In genomic region chr13:36151591-36151990, GRCh38 we compare ENCODE assay signal across 24 cellular contexts. TPM values are rescaled to one million over a fixed set of nuclear protein-coding genes. Genes with fewer than 3 reads are reported as not detected.
"Had no signal": no experiment of that assay in that cellular context is flagged by ENCODE, and none has a peak within 500 bp of the region (broad histone marks: within the 10 kb centered on the region; RNA-seq: fewer than 3 reads in every experiment).

No MANE protein-coding gene starts in this region.

- H3K36me3 Mint-ChIP-seq: naive thymus-derived CD8-positive, alpha-beta T cell; stimulated activated memory B cell treated with anti-CD40 and anti-IgM and Interleukin-4, amounts not matched to agents 10 μg/mL and 1 μg/mL and 100 μg/mL, for 72 hours had no signal

- H3K36me3 ChIP-seq: gastrocnemius medialis, heart left ventricle, left lung, prostate gland, right atrium auricular region, spleen, tibial artery, upper lobe of left lung had no signal

- H3K9me3 ChIP-seq: gastrocnemius medialis, mucosa of descending colon, prostate gland, testis, tibial artery, upper lobe of left lung had no signal

- H3K27ac ChIP-seq: dorsolateral prefrontal cortex, gastrocnemius medialis, heart left ventricle, hepatocyte, left lung, prostate gland, right atrium auricular region, spleen, testis, tibial artery, upper lobe of left lung had no signal

- H3K4me3 Mint-ChIP-seq: mesothelial cell of epicardium; naive thymus-derived CD8-positive, alpha-beta T cell; nephron progenitor cell; stimulated activated memory B cell treated with anti-CD40 and anti-IgM and Interleukin-4, amounts not matched to agents 10 μg/mL and 1 μg/mL and 100 μg/mL, for 72 hours had no signal

- H3K4me3 ChIP-seq: dorsolateral prefrontal cortex, gastrocnemius medialis, heart left ventricle, hepatocyte, left lung, mucosa of descending colon, prostate gland, right atrium auricular region, spleen, testis, tibial artery, upper lobe of left lung had no signal

- DNase-seq: dorsolateral prefrontal cortex; effector CD4-positive, alpha-beta T cell; foreskin fibroblast; gastrocnemius medialis; heart left ventricle; left cardiac atrium; left lung; mesenchymal stem cell; mucosa of descending colon; naive thymus-derived CD8-positive, alpha-beta T cell; nephron progenitor cell; nucleus accumbens; spleen; stimulated activated CD4-positive, alpha-beta T cell treated with anti-CD3 and anti-CD28 coated beads, Interleukin-4, amount 100 ng/mL, for 4 hours; stimulated activated naive CD8-positive, alpha-beta T cell treated with anti-CD3 and anti-CD28 coated beads, Interleukin-15, Interleukin-2, amounts not matched to agents 100 U/mL and 50 U/mL, for 24 hours; substantia nigra; testis; tibial artery; upper lobe of left lung had no signal

- H3K27me3 Mint-ChIP-seq: stimulated activated memory B cell treated with anti-CD40 and anti-IgM and Interleukin-4, amounts not matched to agents 10 μg/mL and 1 μg/mL and 100 μg/mL, for 72 hours had no signal

- H3K4me1 Mint-ChIP-seq: naive thymus-derived CD8-positive, alpha-beta T cell; stimulated activated memory B cell treated with anti-CD40 and anti-IgM and Interleukin-4, amounts not matched to agents 10 μg/mL and 1 μg/mL and 100 μg/mL, for 72 hours had no signal

- H3K27ac Mint-ChIP-seq: mesothelial cell of epicardium; naive thymus-derived CD8-positive, alpha-beta T cell; nephron progenitor cell; stimulated activated memory B cell treated with anti-CD40 and anti-IgM and Interleukin-4, amounts not matched to agents 10 μg/mL and 1 μg/mL and 100 μg/mL, for 72 hours had no signal

- H3K4me1 ChIP-seq: left lung, prostate gland, testis had no signal

- H3K27me3 ChIP-seq: gastrocnemius medialis, right atrium auricular region, testis, tibial artery, upper lobe of left lung had no signal

RNA-seq across cellular contexts. Expression of gene DCLK1, which starts 20.4 kb away (rescaled TPM):
- total RNA-seq: naive thymus-derived CD8-positive, alpha-beta T cell had no signal
- polyA plus RNA-seq: naive thymus-derived CD8-positive, alpha-beta T cell had no signal
